In the genomic region with DNA sequence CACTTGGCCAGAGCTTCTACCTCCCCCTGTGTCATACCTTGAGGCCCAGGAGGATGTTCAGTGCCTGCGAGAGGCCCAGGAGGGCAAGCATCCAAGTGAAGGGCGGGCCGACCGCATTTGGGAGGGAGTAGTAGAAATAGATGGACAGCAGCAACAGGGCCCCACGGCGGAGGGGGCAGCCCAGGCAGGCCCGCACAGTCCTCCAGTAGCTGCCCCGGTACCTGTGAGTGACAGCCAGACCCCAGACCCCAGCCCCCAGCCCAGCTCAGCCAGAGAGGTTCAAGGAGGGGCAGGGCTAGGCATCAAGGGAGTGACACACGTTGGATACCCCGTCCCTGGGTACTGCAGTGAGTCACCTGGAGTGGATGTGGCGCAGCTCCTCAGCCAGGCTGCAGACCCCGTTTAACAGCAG, we compare ENCODE assay signal across 1 cellular context.
TF ChIP-seq lines count a peak whose summit lies in the region.

No MANE protein-coding gene starts in this region.

TF ChIP-seq in SK-N-SH, 30 proteins besides CTCF, POLR2A, EP300 and RAD21 (continued from another document):
- TF ChIP-seq, protein P1, sequence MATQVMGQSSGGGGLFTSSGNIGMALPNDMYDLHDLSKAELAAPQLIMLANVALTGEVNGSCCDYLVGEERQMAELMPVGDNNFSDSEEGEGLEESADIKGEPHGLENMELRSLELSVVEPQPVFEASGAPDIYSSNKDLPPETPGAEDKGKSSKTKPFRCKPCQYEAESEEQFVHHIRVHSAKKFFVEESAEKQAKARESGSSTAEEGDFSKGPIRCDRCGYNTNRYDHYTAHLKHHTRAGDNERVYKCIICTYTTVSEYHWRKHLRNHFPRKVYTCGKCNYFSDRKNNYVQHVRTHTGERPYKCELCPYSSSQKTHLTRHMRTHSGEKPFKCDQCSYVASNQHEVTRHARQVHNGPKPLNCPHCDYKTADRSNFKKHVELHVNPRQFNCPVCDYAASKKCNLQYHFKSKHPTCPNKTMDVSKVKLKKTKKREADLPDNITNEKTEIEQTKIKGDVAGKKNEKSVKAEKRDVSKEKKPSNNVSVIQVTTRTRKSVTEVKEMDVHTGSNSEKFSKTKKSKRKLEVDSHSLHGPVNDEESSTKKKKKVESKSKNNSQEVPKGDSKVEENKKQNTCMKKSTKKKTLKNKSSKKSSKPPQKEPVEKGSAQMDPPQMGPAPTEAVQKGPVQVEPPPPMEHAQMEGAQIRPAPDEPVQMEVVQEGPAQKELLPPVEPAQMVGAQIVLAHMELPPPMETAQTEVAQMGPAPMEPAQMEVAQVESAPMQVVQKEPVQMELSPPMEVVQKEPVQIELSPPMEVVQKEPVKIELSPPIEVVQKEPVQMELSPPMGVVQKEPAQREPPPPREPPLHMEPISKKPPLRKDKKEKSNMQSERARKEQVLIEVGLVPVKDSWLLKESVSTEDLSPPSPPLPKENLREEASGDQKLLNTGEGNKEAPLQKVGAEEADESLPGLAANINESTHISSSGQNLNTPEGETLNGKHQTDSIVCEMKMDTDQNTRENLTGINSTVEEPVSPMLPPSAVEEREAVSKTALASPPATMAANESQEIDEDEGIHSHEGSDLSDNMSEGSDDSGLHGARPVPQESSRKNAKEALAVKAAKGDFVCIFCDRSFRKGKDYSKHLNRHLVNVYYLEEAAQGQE (IDR thresholded peaks at IDR 0.05; ENCODE audit: low read depth, low read length) = no peak
- TF ChIP-seq USF1 (IDR thresholded peaks at IDR 0.05; ENCODE audit: borderline replicate concordance, low read depth) (no peak), FOSL2 (IDR thresholded peaks at IDR 0.05; ENCODE audit: borderline replicate concordance, low read depth) (no peak), CHD2 (IDR thresholded peaks at IDR 0.05; ENCODE audit: low read length, partially characterized antibody) (no peak), TCF12 (IDR thresholded peaks at IDR 0.05) (no peak), TEAD4 (IDR thresholded peaks at IDR 0.05; ENCODE audit: borderline replicate concordance, insufficient read depth) (no peak), RFX5 (IDR thresholded peaks at IDR 0.05; ENCODE audit: low read length) (no peak), GATA2 (CRISPR knock-in tag; IDR thresholded peaks at IDR 0.05) (no peak), EZH2phosphoT487 (IDR thresholded peaks at IDR 0.05; ENCODE audit: borderline replicate concordance, low read depth) (no peak), FOXJ3 (CRISPR knock-in tag; IDR thresholded peaks at IDR 0.05) (no peak), RCOR1 (IDR thresholded peaks at IDR 0.05; ENCODE audit: low read length) (no peak), ELF1 (IDR thresholded peaks at IDR 0.05) (no peak), YY1 (IDR thresholded peaks at IDR 0.05; ENCODE audit: low read depth) (no peak), MEF2A (IDR thresholded peaks at IDR 0.05; ENCODE audit: borderline replicate concordance, low read depth) (no peak), GABPA (IDR thresholded peaks at IDR 0.05; ENCODE audit: low read depth) (no peak), ZBTB33 (IDR thresholded peaks at IDR 0.05; ENCODE audit: borderline replicate concordance, low read depth) (no peak), IRF3 (IDR thresholded peaks at IDR 0.05; ENCODE audit: low read depth, low read length) (no peak)
- TF ChIP-seq, protein P2, sequence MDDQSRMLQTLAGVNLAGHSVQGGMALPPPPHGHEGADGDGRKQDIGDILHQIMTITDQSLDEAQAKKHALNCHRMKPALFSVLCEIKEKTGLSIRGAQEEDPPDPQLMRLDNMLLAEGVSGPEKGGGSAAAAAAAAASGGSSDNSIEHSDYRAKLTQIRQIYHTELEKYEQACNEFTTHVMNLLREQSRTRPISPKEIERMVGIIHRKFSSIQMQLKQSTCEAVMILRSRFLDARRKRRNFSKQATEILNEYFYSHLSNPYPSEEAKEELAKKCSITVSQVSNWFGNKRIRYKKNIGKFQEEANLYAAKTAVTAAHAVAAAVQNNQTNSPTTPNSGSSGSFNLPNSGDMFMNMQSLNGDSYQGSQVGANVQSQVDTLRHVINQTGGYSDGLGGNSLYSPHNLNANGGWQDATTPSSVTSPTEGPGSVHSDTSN (IDR thresholded peaks at IDR 0.05) = no peak
